14 cellular contexts compared by ENCODE assay signal in genomic region chr15:65630760-65631159, GRCh38. TPM values are rescaled to one million over a fixed set of nuclear protein-coding genes. Genes with fewer than 3 reads are reported as not detected.
DNase-seq lines count a peak whose midpoint lies in the region; ATAC-seq and TF ChIP-seq lines count a peak whose summit lies in the region.
"Had no signal": no experiment of that assay in that cellular context is flagged by ENCODE, and none has a peak within 500 bp of the region (broad histone marks: within the 10 kb centered on the region; RNA-seq: fewer than 3 reads in every experiment).

No MANE protein-coding gene starts in this region.

- H3K4me1 Mint-ChIP-seq in natural killer cell treated with Interleukin-12 subunit alpha and Interleukin-12 subunit beta and Interleukin-15 and Interleukin-18, amount 100 ng/mL, for 72 hours (ENCODE audit: low read depth in 2 of 2), result peaks cover 5 to 23% of the 10 kb centered on the region in 2 donors
- peaks cover 0 to 6% of the 10 kb centered on the region in 2 donors for H3K4me1 Mint-ChIP-seq in natural killer cell

- no peak overlapping the region for H2AFZ ChIP-seq in KMS-11 (ENCODE audit: low read depth)

- H3K36me3 Mint-ChIP-seq in natural killer cell treated with Interleukin-12 subunit alpha and Interleukin-12 subunit beta and Interleukin-15 and Interleukin-18, amount 100 ng/mL, for 72 hours, result no peaks in the 10 kb centered on the region
- H3K36me3 Mint-ChIP-seq in natural killer cell, result no peaks in the 10 kb centered on the region

- H4K20me1 ChIP-seq in KMS-11 (ENCODE audit: insufficient read depth), result no peaks in the 10 kb centered on the region

- H3K4me1 ChIP-seq in KMS-11 (ENCODE audit: low read depth, poor library complexity, severe bottlenecking), result peaks cover 77% of the 10 kb centered on the region
- H3K4me1 ChIP-seq: ascending aorta, lower lobe of right lung, psoas muscle had no signal

- TF ChIP-seq CTCF in natural killer cell (IDR thresholded peaks at IDR 0.05) (no peak), KMS-11 (conservative IDR thresholded peaks at IDR 0.05; ENCODE audit: low read depth, low read length) (no peak)

- H3K27ac ChIP-seq in KMS-11, result peak overlapping the region; percentile 0; the same call in 1 of the 2 replicates
- H3K27ac ChIP-seq: ascending aorta, lower lobe of right lung, psoas muscle, spleen had no signal

- H3K36me3 ChIP-seq in KMS-11 (ENCODE audit: insufficient read depth), result no peaks in the 10 kb centered on the region

- no peak overlapping the region for H3K9ac ChIP-seq in KMS-11

- H3K27me3 Mint-ChIP-seq in natural killer cell treated with Interleukin-12 subunit alpha and Interleukin-12 subunit beta and Interleukin-15 and Interleukin-18, amount 100 ng/mL, for 72 hours, result no peaks in the 10 kb centered on the region
- H3K27me3 Mint-ChIP-seq in natural killer cell (ENCODE audit: low read depth in 2 of 2), result no peaks in the 10 kb centered on the region
- H3K27me3 Mint-ChIP-seq: naive thymus-derived CD4-positive, alpha-beta T cell had no signal

- no peaks in the 10 kb centered on the region for H3K27me3 ChIP-seq in KMS-11 (ENCODE audit: insufficient read depth, low read depth)
- H3K27me3 ChIP-seq: ascending aorta, spleen had no signal

- intact Hi-C loops in natural killer cell (cut with micrococcal nuclease), result no loop called here

- DNase-seq in natural killer cell treated with Interleukin-12 subunit alpha and Interleukin-12 subunit beta and Interleukin-15 and Interleukin-18, amount 100 ng/mL, for 72 hours (ENCODE audit: low spot score), result no peak
- DNase-seq in natural killer cell (no peak), ACHN (no peak), retina (no peak), globus pallidus (ENCODE audit: low spot score) (no peak)
- DNase-seq: lower lobe of right lung; naive thymus-derived CD4-positive, alpha-beta T cell; NCI-H1694; psoas muscle; spleen had no signal

- H3K4me3 ChIP-seq in KMS-11 (IDR thresholded peaks at IDR 0.05; ENCODE audit: insufficient read depth, low read depth, low read length), result no peak overlapping the region
- H3K4me3 ChIP-seq: ascending aorta, lower lobe of right lung, psoas muscle had no signal

- H3K9me3 Mint-ChIP-seq in natural killer cell treated with Interleukin-12 subunit alpha and Interleukin-12 subunit beta and Interleukin-15 and Interleukin-18, amount 100 ng/mL, for 72 hours, result no peaks in the 10 kb centered on the region
- no peaks in the 10 kb centered on the region for H3K9me3 Mint-ChIP-seq in natural killer cell

- peak overlapping the region; percentile 55 for H3K4me3 Mint-ChIP-seq in natural killer cell treated with Interleukin-12 subunit alpha and Interleukin-12 subunit beta and Interleukin-15 and Interleukin-18, amount 100 ng/mL, for 72 hours
- no peak overlapping the region for H3K4me3 Mint-ChIP-seq in natural killer cell
- H3K4me3 Mint-ChIP-seq: naive thymus-derived CD4-positive, alpha-beta T cell had no signal

- ATAC-seq in natural killer cell treated with Interleukin-12 subunit alpha and Interleukin-12 subunit beta and Interleukin-15 and Interleukin-18, amount 100 ng/mL, for 72 hours, result peak in 1 of 2 donors; percentile 78
- ATAC-seq in natural killer cell (no peak), HG02610 (IDR thresholded peaks at IDR 0.05; ENCODE audit: unreplicated experiment) (peak; percentile 67), GM19324 (IDR thresholded peaks at IDR 0.05; ENCODE audit: low FRiP score, unreplicated experiment) (no peak)
- ATAC-seq: lower lobe of right lung; naive thymus-derived CD4-positive, alpha-beta T cell; psoas muscle had no signal

- no peaks in the 10 kb centered on the region for H3K79me2 ChIP-seq in KMS-11 (ENCODE audit: insufficient read depth, low read depth)

- peak overlapping the region; percentile 64 for H3K4me2 ChIP-seq in KMS-11

- H3K27ac Mint-ChIP-seq in natural killer cell treated with Interleukin-12 subunit alpha and Interleukin-12 subunit beta and Interleukin-15 and Interleukin-18, amount 100 ng/mL, for 72 hours, result no peak overlapping the region
- no peak overlapping the region for H3K27ac Mint-ChIP-seq in natural killer cell
- H3K27ac Mint-ChIP-seq: naive thymus-derived CD4-positive, alpha-beta T cell had no signal

- in situ Hi-C loops in ACHN (cut with HindIII; ENCODE audit: low pct_ligation_motif_present, low pct_unique_long_range_greater_than_20kb, low sequenced_read_pairs), result loop anchor here (25.0 kb wide), 1 partner anchor 232 kb away; the partner anchor contains the start of gene RAB11A

RNA-seq across cellular contexts. Expression of gene SLC24A1, which starts 9.0 kb away (rescaled TPM):
- total RNA-seq in natural killer cell treated with Interleukin-12 subunit alpha and Interleukin-12 subunit beta and Interleukin-15 and Interleukin-18, amount 100 ng/mL, for 72 hours, result 1 to 10 TPM; 2.9 to 6.6 TPM
- 10 to 100 TPM in 1 of 3 donors, 1 to 10 TPM in 2; 6.9 to 12.5 (median 7.8) TPM for total RNA-seq in natural killer cell

RNA-seq across cellular contexts. Expression of gene INTS14, which starts 19.8 kb away (rescaled TPM):
- total RNA-seq in natural killer cell treated with Interleukin-12 subunit alpha and Interleukin-12 subunit beta and Interleukin-15 and Interleukin-18, amount 100 ng/mL, for 72 hours, result 10 to 100 TPM; 51.1 to 51.3 TPM
- total RNA-seq in natural killer cell, result 10 to 100 TPM; 23.5 to 33.6 (median 26.4) TPM
